In the genomic region with DNA sequence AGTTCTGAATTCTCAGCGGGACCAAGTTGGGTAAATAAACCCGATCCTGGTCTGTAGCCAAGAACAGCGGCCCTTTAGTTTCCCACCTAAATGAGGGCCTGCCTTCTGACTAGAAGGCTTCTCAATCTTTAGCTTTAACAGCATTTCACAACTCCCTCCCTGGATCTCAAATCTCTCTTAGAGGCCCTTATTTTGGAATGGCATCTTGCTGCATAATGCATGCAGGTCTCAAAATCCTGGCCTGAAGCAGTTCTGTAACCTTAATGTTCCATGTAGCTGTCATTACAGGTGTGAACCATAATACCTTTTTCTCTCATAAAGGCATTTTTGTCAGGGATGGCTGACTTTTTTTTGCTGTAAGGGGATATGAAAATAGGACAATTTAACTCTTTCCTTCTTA, we compare ENCODE assay signal across 19 cellular contexts. TPM values are rescaled to one million over a fixed set of nuclear protein-coding genes. Genes with fewer than 3 reads are reported as not detected.
A peak's percentile ranks its signal among the peaks of the same experiment; 100 is the strongest.
DNase-seq lines count a peak whose midpoint lies in the region; ATAC-seq and TF ChIP-seq lines count a peak whose summit lies in the region.
"Had no signal": no experiment of that assay in that cellular context is flagged by ENCODE, and none has a peak within 500 bp of the region (broad histone marks: within the 10 kb centered on the region; RNA-seq: fewer than 3 reads in every experiment).

No MANE protein-coding gene starts in this region.

- H4K12ac ChIP-seq in trophoblast cell (ENCODE audit: low read depth, low read length): no peak overlapping the region

- no peak overlapping the region for H3K4me3 Mint-ChIP-seq in endodermal cell
- H3K4me3 Mint-ChIP-seq: CD14-positive monocyte; CD4-positive, alpha-beta memory T cell; CD4-positive, CD25-positive, alpha-beta regulatory T cell; CD8-positive, alpha-beta memory T cell had no signal

- peaks cover 87% of the 10 kb centered on the region for H3K36me3 Mint-ChIP-seq in endodermal cell (ENCODE audit: low read depth)
- peaks cover 28 to 69% of the 10 kb centered on the region in 2 donors for H3K36me3 Mint-ChIP-seq in activated naive CD4-positive, alpha-beta T cell treated with anti-CD3 and anti-CD28 coated beads, Interleukin-2, amount 50 U/mL, for 72 hours

- no peak overlapping the region for H3K27ac ChIP-seq in endodermal cell (ENCODE audit: low read depth, low read length)
- H3K27ac ChIP-seq in trophoblast cell (ENCODE audit: low read depth, low read length): no peak overlapping the region
- H3K27ac ChIP-seq in suprapubic skin: no peak overlapping the region
- H3K27ac ChIP-seq: BLaER1 had no signal

- H2BK120ac ChIP-seq in trophoblast cell (ENCODE audit: insufficient read depth, low read length, poor library complexity): no peak overlapping the region

- no peak for ATAC-seq in activated naive CD4-positive, alpha-beta T cell treated with anti-CD3 and anti-CD28 coated beads, Interleukin-2, amount 50 U/mL, for 72 hours

- H3K27ac Mint-ChIP-seq in endodermal cell: no peak overlapping the region
- no peak overlapping the region for H3K27ac Mint-ChIP-seq in activated naive CD4-positive, alpha-beta T cell treated with anti-CD3 and anti-CD28 coated beads, Interleukin-2, amount 50 U/mL, for 72 hours
- H3K27ac Mint-ChIP-seq: CD14-positive monocyte; CD4-positive, alpha-beta memory T cell; CD4-positive, CD25-positive, alpha-beta regulatory T cell; CD8-positive, alpha-beta memory T cell had no signal

- H3K9me3 ChIP-seq in endodermal cell (ENCODE audit: control insufficient read depth, low read length): peaks cover 98% of the 10 kb centered on the region
- peaks cover 3% of the 10 kb centered on the region for H3K9me3 ChIP-seq in trophoblast cell (ENCODE audit: insufficient read depth, low read depth, low read length)
- H3K9me3 ChIP-seq in suprapubic skin: peaks cover 30% of the 10 kb centered on the region

- H3K9me3 Mint-ChIP-seq in endodermal cell: peaks cover 59% of the 10 kb centered on the region
- H3K9me3 Mint-ChIP-seq in activated naive CD4-positive, alpha-beta T cell treated with anti-CD3 and anti-CD28 coated beads, Interleukin-2, amount 50 U/mL, for 72 hours: peaks cover 8 to 12% of the 10 kb centered on the region in 2 donors

- no peak for TF ChIP-seq EP300 in suprapubic skin (IDR thresholded peaks at IDR 0.05)

- TF ChIP-seq CTCF in endodermal cell (conservative IDR thresholded peaks at IDR 0.05): no peak
- no peak for TF ChIP-seq CTCF in suprapubic skin (IDR thresholded peaks at IDR 0.05)

- no peak overlapping the region for H3K4me2 ChIP-seq in trophoblast cell (ENCODE audit: low read length)
- H3K4me2 ChIP-seq: BLaER1 had no signal

- H3K4me1 ChIP-seq in endodermal cell (ENCODE audit: control insufficient read depth, insufficient read depth, low read length): no peaks in the 10 kb centered on the region
- peaks cover 3 to 6% of the 10 kb centered on the region in 2 experiments for H3K4me1 ChIP-seq in trophoblast cell (ENCODE audit: control insufficient read depth in 1 of 2, insufficient read depth in 2 of 2, low read length in 2 of 2)
- H3K4me1 ChIP-seq in suprapubic skin: no peaks in the 10 kb centered on the region
- H3K4me1 ChIP-seq: BE2C, BLaER1 had no signal

- H3K4me1 Mint-ChIP-seq in endodermal cell: peaks cover 23% of the 10 kb centered on the region
- H3K4me1 Mint-ChIP-seq: CD14-positive monocyte; CD4-positive, alpha-beta memory T cell; CD4-positive, CD25-positive, alpha-beta regulatory T cell; CD8-positive, alpha-beta memory T cell had no signal

- H3K18ac ChIP-seq in trophoblast cell (ENCODE audit: low read length): no peak overlapping the region

- H3K14ac ChIP-seq in trophoblast cell (ENCODE audit: low read length): no peak overlapping the region

- H3K9ac ChIP-seq in endodermal cell (ENCODE audit: extremely low read depth, low read length, poor library complexity, severe bottlenecking) (no peak overlapping the region), trophoblast cell (ENCODE audit: low read length) (no peak overlapping the region)
- H3K9ac ChIP-seq: BLaER1 had no signal

- H2AK5ac ChIP-seq in trophoblast cell (ENCODE audit: low read length): no peak overlapping the region

- H3K23ac ChIP-seq in trophoblast cell (ENCODE audit: low read length): no peak overlapping the region

- no peak overlapping the region for H2AFZ ChIP-seq in trophoblast cell (ENCODE audit: insufficient read depth, low read length, poor library complexity)

- no peaks in the 10 kb centered on the region for H3K79me1 ChIP-seq in trophoblast cell (ENCODE audit: low read length)

- TF ChIP-seq POLR2A in suprapubic skin (IDR thresholded peaks at IDR 0.05): no peak

- H3K36me3 ChIP-seq in endodermal cell (ENCODE audit: control insufficient read depth, insufficient read depth, low read length): peaks cover 98% of the 10 kb centered on the region
- H3K36me3 ChIP-seq in trophoblast cell (ENCODE audit: control insufficient read depth in 1 of 2, insufficient read depth in 2 of 2, low read length in 2 of 2): peaks cover 20 to 21% of the 10 kb centered on the region in 2 experiments
- peaks cover 26% of the 10 kb centered on the region for H3K36me3 ChIP-seq in suprapubic skin

- no peak overlapping the region for H2BK12ac ChIP-seq in trophoblast cell (ENCODE audit: low read length)

- DNase-seq in NCI-H69 (lab: John Stamatoyannopoulos, UW): peak; percentile 5
- DNase-seq in endodermal cell: no peak
- DNase-seq in trophoblast cell: peak; percentile 67 to 87
- DNase-seq in activated naive CD4-positive, alpha-beta T cell treated with anti-CD3 and anti-CD28 coated beads, Interleukin-2, amount 50 U/mL, for 72 hours (ENCODE audit: low spot score in 2 of 2): no peak
- DNase-seq in suprapubic skin (ENCODE audit: low spot score in 2 of 2): no peak
- no peak for DNase-seq in hypothalamus (lab: John Stamatoyannopoulos, UW)
- DNase-seq: 8988T; ACHN; BE2C; C1 segment of cervical spinal cord; CD4-positive, alpha-beta memory T cell; CD4-positive, CD25-positive, alpha-beta regulatory T cell; CD8-positive, alpha-beta memory T cell; COR-L47; DMS 273 treated with DMSO at 0.1 percent for 48 hours; DMS79 treated with DMSO at 0.1 percent for 48 hours; GF-D8 had no signal

- no peak overlapping the region for H3K4ac ChIP-seq in trophoblast cell (ENCODE audit: low read depth, low read length)

- no peak overlapping the region for H4K8ac ChIP-seq in trophoblast cell (ENCODE audit: low read depth, low read length)

- 71 to 72% methylated on average over 2 to 3 of the region's 3 CpGs for WGBS in endodermal cell (ENCODE audit: insufficient coverage in 1 of 2, insufficient read length in 1 of 2), 2 experiments
- no CpG with 5 or more reads among the region's 3 CpGs for WGBS in trophoblast cell (ENCODE audit: extremely low coverage, insufficient coverage, insufficient read length)
- WGBS in suprapubic skin: 100% methylated on average over 3 of the region's 3 CpGs

- H3K27me3 Mint-ChIP-seq in endodermal cell (ENCODE audit: insufficient read depth): no peaks in the 10 kb centered on the region
- H3K27me3 Mint-ChIP-seq: CD4-positive, alpha-beta memory T cell; CD4-positive, CD25-positive, alpha-beta regulatory T cell had no signal

- H3K27me3 ChIP-seq in endodermal cell (ENCODE audit: control insufficient read depth, insufficient read depth, low read length, poor library complexity, severe bottlenecking): no peaks in the 10 kb centered on the region
- no peaks in the 10 kb centered on the region for H3K27me3 ChIP-seq in trophoblast cell (ENCODE audit: insufficient read depth, low read length)
- H3K27me3 ChIP-seq in suprapubic skin: no peaks in the 10 kb centered on the region
- H3K27me3 ChIP-seq: BE2C, BLaER1 had no signal

- H2BK5ac ChIP-seq in trophoblast cell (ENCODE audit: low read depth, low read length, poor library complexity): no peak overlapping the region

- H3K4me3 ChIP-seq in endodermal cell (ENCODE audit: low read length) (peak overlapping the region; percentile 67), trophoblast cell (ENCODE audit: low read depth, low read length) (no peak overlapping the region), suprapubic skin (no peak overlapping the region)

- H3K79me2 ChIP-seq in trophoblast cell (ENCODE audit: control insufficient read depth, insufficient read depth, low read length, poor library complexity): peaks cover 2% of the 10 kb centered on the region

- H4K91ac ChIP-seq in trophoblast cell (ENCODE audit: low read depth, low read length): no peak overlapping the region

RNA-seq across cellular contexts. Expression of a gene that starts 29.5 kb away (rescaled TPM):
- total RNA-seq in endodermal cell (100 to 1,000 TPM; 113 to 174 TPM), suprapubic skin (1 to 10 TPM in 3 of 4 donors, under 1 TPM in 1; 0.65 to 6.1 (median 3.9) TPM)
- polyA plus RNA-seq in endodermal cell (2013, experiment 1 of 2): 26.0 TPM
- polyA plus RNA-seq in endodermal cell (2013, experiment 2 of 2): 26.6 TPM
- polyA plus RNA-seq in trophoblast cell (2013): 15.3 and 16.6 TPM in 2 replicates
- 10 to 100 TPM; 22.6 to 26.3 TPM for total RNA-seq in activated naive CD4-positive, alpha-beta T cell treated with anti-CD3 and anti-CD28 coated beads, Interleukin-2, amount 50 U/mL, for 72 hours
- polyA plus RNA-seq: CD14-positive monocyte had no signal

RNA-seq across cellular contexts. Expression of a gene that starts 59.7 kb away (rescaled TPM):
- total RNA-seq in endodermal cell (10 to 100 TPM; 20.4 to 27.6 TPM), suprapubic skin (1 to 10 TPM; 4.2 to 8.9 (median 5.7) TPM)
- polyA plus RNA-seq in endodermal cell (2013, experiment 1 of 2): 10.1 TPM
- polyA plus RNA-seq in endodermal cell (2013, experiment 2 of 2): 9.5 TPM
- 12.0 and 12.1 TPM in 2 replicates for polyA plus RNA-seq in trophoblast cell (2013)
- 10 to 100 TPM; 11.4 to 13.4 TPM for total RNA-seq in activated naive CD4-positive, alpha-beta T cell treated with anti-CD3 and anti-CD28 coated beads, Interleukin-2, amount 50 U/mL, for 72 hours

Comparison
In these comparisons a context has a peak if more than half of its experiments do, and no peak if none do; other contexts are left out.
1. DNase-seq: peak in NCI-H69 (single experiment) and trophoblast cell (2 of 2); none in endodermal cell (single experiment), activated naive CD4-positive, alpha-beta T cell treated with anti-CD3 and anti-CD28 coated beads, Interleukin-2, amount 50 U/mL, for 72 hours (0 of 2), suprapubic skin (0 of 2) and hypothalamus (0 of 51).
2. RNA of a gene that starts 29.5 kb away (total RNA-seq): 113 to 174 TPM in endodermal cell; 22.6 to 26.3 TPM in activated naive CD4-positive, alpha-beta T cell treated with anti-CD3 and anti-CD28 coated beads, Interleukin-2, amount 50 U/mL, for 72 hours and 0.65 to 6.1 TPM in suprapubic skin; every median in the first group is over 4 times any median in the second.